Comparison of ENCODE assay signal across 9 cellular contexts in genomic region chr2:176093145-176093888, GRCh38. TPM values are rescaled to one million over a fixed set of nuclear protein-coding genes. Genes with fewer than 3 reads are reported as not detected.
DNase-seq lines count a peak whose midpoint lies in the region; ATAC-seq, FAIRE-seq and TF ChIP-seq lines count a peak whose summit lies in the region.
"Had no signal": no experiment of that assay in that cellular context is flagged by ENCODE, and none has a peak within 500 bp of the region (broad histone marks: within the 10 kb centered on the region; RNA-seq: fewer than 3 reads in every experiment).

No MANE protein-coding gene starts in this region.

- H3K36me3 ChIP-seq in ACC112 (ENCODE audit: insufficient read depth, low read length): no peaks in the 10 kb centered on the region
- no peaks in the 10 kb centered on the region for H3K36me3 ChIP-seq in DND-41 (ENCODE audit: insufficient read depth, low read length)
- no peaks in the 10 kb centered on the region for H3K36me3 ChIP-seq in SK-N-SH (replicated peaks in 1 of 2; ENCODE audit: control insufficient read depth in 1 of 2, insufficient read depth in 2 of 2, low read length in 1 of 2)

- H3F3A ChIP-seq in SK-N-SH (replicated peaks; ENCODE audit: insufficient read depth): no peaks in the 10 kb centered on the region

- POLR2A ChIA-PET in SK-N-SH (lab: Yijun Ruan, JAX): no interaction called here

- H3K27me3 ChIP-seq in ACC112 (ENCODE audit: insufficient read depth, low read length) (peaks cover 97% of the 10 kb centered on the region), DND-41 (ENCODE audit: insufficient read depth, low read length, poor library complexity) (no peaks in the 10 kb centered on the region), SK-N-SH (ENCODE audit: insufficient read depth) (peaks cover 94% of the 10 kb centered on the region)

- H2AFZ ChIP-seq in ACC112 (ENCODE audit: low read length, unreplicated experiment) (no peak overlapping the region), DND-41 (ENCODE audit: low read depth, low read length) (peak overlapping the region; percentile 83), SK-N-SH (ENCODE audit: low read depth) (no peak overlapping the region)

- peaks cover 12% of the 10 kb centered on the region for H3K4me1 Mint-ChIP-seq in memory B cell

- H3K79me2 ChIP-seq in ACC112 (ENCODE audit: control insufficient read depth, insufficient read depth, low read length, unreplicated experiment) (no peaks in the 10 kb centered on the region), DND-41 (ENCODE audit: insufficient read depth, low read length) (peaks cover 26% of the 10 kb centered on the region), SK-N-SH (ENCODE audit: insufficient read depth) (no peaks in the 10 kb centered on the region)

- WGBS in SK-N-SH (ENCODE audit: low lambda C conversion rate): 6% methylated on average over 20 of the region's 52 CpGs

- H4K20me1 ChIP-seq in DND-41 (ENCODE audit: insufficient read depth, low read length) (no peaks in the 10 kb centered on the region), SK-N-SH (ENCODE audit: insufficient read depth) (no peaks in the 10 kb centered on the region)

- H3K27ac ChIP-seq in ACC112 (ENCODE audit: low read depth, low read length) (no peak overlapping the region), DND-41 (ENCODE audit: low read length) (peak overlapping the region; percentile 92), SK-N-SH (ENCODE audit: low read depth in 2 of 2, low read length in 1 of 2) (no peak overlapping the region)

- DNase-seq in DND-41 (peak; percentile 42), SK-N-SH (peak; percentile 73), memory B cell (ENCODE audit: low spot score in 2 of 2) (no peak), NCI-H1436 treated with DMSO at 0.1 percent for 48 hours (lab: John Stamatoyannopoulos, UW) (no peak), frontal cortex (ENCODE audit: low spot score in 2 of 2) (no peak), SK-N-DZ (ENCODE audit: low spot score) (no peak)

- CTCF ChIA-PET in SK-N-SH (lab: Yijun Ruan, JAX): interaction anchor here (1.2 to 13.5 kb wide), 9 partner anchors 10 to 889 kb away, joined by 4 to 264 read pairs (median 4); partner anchors contain the start of genes EVX2, HOXD10, HOXD11 and HOXD9

- H3K4me3 Mint-ChIP-seq in memory B cell: no peak overlapping the region

- TF ChIP-seq RAD21 in SK-N-SH (IDR thresholded peaks at IDR 0.05; ENCODE audit: low read length): no peak

- H3K36me3 Mint-ChIP-seq in memory B cell: no peaks in the 10 kb centered on the region

- H3K4me1 ChIP-seq in ACC112 (ENCODE audit: control insufficient read depth, insufficient read depth, low read length, unreplicated experiment): no peaks in the 10 kb centered on the region
- H3K4me1 ChIP-seq in DND-41 (ENCODE audit: insufficient read depth, low read length): peaks cover 44% of the 10 kb centered on the region
- H3K4me1 ChIP-seq in SK-N-SH (ENCODE audit: control insufficient read depth in 1 of 2, insufficient read depth in 2 of 2, low read depth in 1 of 2, low read length in 1 of 2): peaks cover 0 to 21% of the 10 kb centered on the region in 2 experiments; a peak in 2 of 4 replicates

- peak; percentile 48 for TF ChIP-seq CTCF in DND-41 (IDR thresholded peaks at IDR 0.05; ENCODE audit: borderline replicate concordance, extremely low read depth, low read length, poor library complexity, severe bottlenecking)
- TF ChIP-seq CTCF in SK-N-SH (IDR thresholded peaks at IDR 0.05): peak; percentile 22

- no peak for TF ChIP-seq EP300 in SK-N-SH (IDR thresholded peaks at IDR 0.05; ENCODE audit: borderline replicate concordance in 1 of 2, low read depth in 1 of 2, low read length in 1 of 2)

- H3K4me2 ChIP-seq in DND-41 (ENCODE audit: insufficient read depth, low read length): peak overlapping the region; percentile 74
- peak overlapping the region; percentile 65; the same call in 1 of the 2 replicates for H3K4me2 ChIP-seq in SK-N-SH

- H3K27me3 Mint-ChIP-seq in memory B cell: peaks cover 49% of the 10 kb centered on the region

- H3K9me2 ChIP-seq in SK-N-SH: no peaks in the 10 kb centered on the region

- H3K9ac ChIP-seq in DND-41 (ENCODE audit: low read depth, low read length) (peak overlapping the region; percentile 89), SK-N-SH (no peak overlapping the region)

- peak overlapping the region; percentile 64 for H3K27ac Mint-ChIP-seq in memory B cell

- peak; percentile 16 for ATAC-seq in DND-41 (ENCODE audit: insufficient read depth, low read depth)
- no peak for ATAC-seq in memory B cell (ENCODE audit: low read depth)
- ATAC-seq in HG03571 (IDR thresholded peaks at IDR 0.05; ENCODE audit: unreplicated experiment): no peak

- peak overlapping the region; percentile 49; the same call in 1 of the 2 replicates for H3K4me3 ChIP-seq in ACC112 (ENCODE audit: low read depth, low read length)
- H3K4me3 ChIP-seq in DND-41 (ENCODE audit: low read depth in 1 of 2, low read length in 2 of 2): peak overlapping the region; percentile 35 to 83; a peak in 3 of 4 replicates
- peak overlapping the region in 1 of 2 experiments; percentile 38; a peak in 3 of 4 replicates for H3K4me3 ChIP-seq in SK-N-SH (ENCODE audit: low read depth in 2 of 2, low read length in 1 of 2)

- FAIRE-seq in frontal cortex (lab: Jason Lieb, UNC): no peak

- peaks cover 3% of the 10 kb centered on the region for H3K9me3 Mint-ChIP-seq in memory B cell

- no peaks in the 10 kb centered on the region for H3K9me3 ChIP-seq in DND-41 (ENCODE audit: insufficient read depth, low read length, severe bottlenecking)
- H3K9me3 ChIP-seq in SK-N-SH: no peaks in the 10 kb centered on the region

TF ChIP-seq in SK-N-SH, 30 proteins besides CTCF, POLR2A, EP300 and RAD21:
- TF ChIP-seq, protein P1, sequence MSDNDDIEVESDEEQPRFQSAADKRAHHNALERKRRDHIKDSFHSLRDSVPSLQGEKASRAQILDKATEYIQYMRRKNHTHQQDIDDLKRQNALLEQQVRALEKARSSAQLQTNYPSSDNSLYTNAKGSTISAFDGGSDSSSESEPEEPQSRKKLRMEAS (IDR thresholded peaks at IDR 0.05; ENCODE audit: low read depth): 0 out of 2 replicates have a peak, but pooled peaks have one; percentile 27
- TF ChIP-seq PBX3 (IDR thresholded peaks at IDR 0.05) (no peak), GATA2 (CRISPR knock-in tag; IDR thresholded peaks at IDR 0.05) (no peak), EZH2phosphoT487 (IDR thresholded peaks at IDR 0.05; ENCODE audit: borderline replicate concordance, low read depth) (peak; percentile 93; the same call in 1 of the 2 replicates)

RNA-seq across cellular contexts. Expression of gene HOXD13, which starts 0.8 kb away (rescaled TPM):
- polyA plus RNA-seq in SK-N-SH (2012; rRNA removed): not detected in 2 replicates
- polyA plus RNA-seq in SK-N-SH (2012; cell fraction: cytosol; rRNA removed): 0.01 TPM in 1 of 2 replicates, not detected in the other
- not detected in 2 replicates for polyA plus RNA-seq in SK-N-SH (2012; cell fraction: nucleus; rRNA removed)
- total RNA-seq in frontal cortex: not detected
- 0.28 and 1.0 TPM in 2 replicates for polyA plus RNA-seq in SK-N-DZ (2014; cell fraction: cytosol; rRNA removed)
- 0.08 TPM in 1 of 2 replicates, not detected in the other for polyA plus RNA-seq in SK-N-DZ (2014; cell fraction: nucleus; rRNA removed)
- total RNA-seq: OCI-LY7 had no signal

RNA-seq across cellular contexts. Expression of gene HOXD12, which starts 6.3 kb away (rescaled TPM):
- not detected in 2 replicates for polyA plus RNA-seq in SK-N-SH (2012; rRNA removed)
- not detected in 2 replicates for polyA plus RNA-seq in SK-N-SH (2012; cell fraction: cytosol; rRNA removed)
- polyA plus RNA-seq in SK-N-SH (2012; cell fraction: nucleus; rRNA removed): not detected in 2 replicates
- total RNA-seq in frontal cortex: not detected
- polyA plus RNA-seq in SK-N-DZ (2014; cell fraction: cytosol; rRNA removed): not detected in 2 replicates
- polyA plus RNA-seq in SK-N-DZ (2014; cell fraction: nucleus; rRNA removed): not detected in 2 replicates

RNA-seq across cellular contexts. Expression of gene EVX2, which starts 9.6 kb away (rescaled TPM):
- not detected in 2 replicates for polyA plus RNA-seq in SK-N-SH (2012; rRNA removed)
- not detected in 2 replicates for polyA plus RNA-seq in SK-N-SH (2012; cell fraction: cytosol; rRNA removed)
- 0.01 TPM in 1 of 2 replicates, not detected in the other for polyA plus RNA-seq in SK-N-SH (2012; cell fraction: nucleus; rRNA removed)
- not detected for total RNA-seq in frontal cortex
- polyA plus RNA-seq in SK-N-DZ (2014; cell fraction: cytosol; rRNA removed): 0.05 TPM in 1 of 2 replicates, not detected in the other
- polyA plus RNA-seq in SK-N-DZ (2014; cell fraction: nucleus; rRNA removed): 0.27 TPM in 1 of 2 replicates, not detected in the other
- total RNA-seq: OCI-LY7 had no signal

RNA-seq across cellular contexts. Expression of gene HOXD11, which starts 13.8 kb away (rescaled TPM):
- polyA plus RNA-seq in SK-N-SH (2012; rRNA removed): not detected in 2 replicates
- not detected in 2 replicates for polyA plus RNA-seq in SK-N-SH (2012; cell fraction: cytosol; rRNA removed)
- polyA plus RNA-seq in SK-N-SH (2012; cell fraction: nucleus; rRNA removed): not detected in 2 replicates
- total RNA-seq in frontal cortex: not detected
- polyA plus RNA-seq in SK-N-DZ (2014; cell fraction: cytosol; rRNA removed): 0.55 and 1.6 TPM in 2 replicates
- polyA plus RNA-seq in SK-N-DZ (2014; cell fraction: nucleus; rRNA removed): 0.55 TPM in 1 of 2 replicates, not detected in the other
- total RNA-seq: OCI-LY7 had no signal

RNA-seq across cellular contexts. Expression of gene HOXD10, which starts 23.3 kb away (rescaled TPM):
- polyA plus RNA-seq in SK-N-SH (2012; rRNA removed): 0.03 and 0.10 TPM in 2 replicates
- polyA plus RNA-seq in SK-N-SH (2012; cell fraction: cytosol; rRNA removed): 0.04 TPM in 2 replicates
- 0.06 TPM in 1 of 2 replicates, not detected in the other for polyA plus RNA-seq in SK-N-SH (2012; cell fraction: nucleus; rRNA removed)
- total RNA-seq in frontal cortex: not detected
- 8.5 and 8.7 TPM in 2 replicates for polyA plus RNA-seq in SK-N-DZ (2014; cell fraction: cytosol; rRNA removed)
- polyA plus RNA-seq in SK-N-DZ (2014; cell fraction: nucleus; rRNA removed): 5.2 and 6.5 TPM in 2 replicates
- total RNA-seq: OCI-LY7 had no signal

Comparison
In these comparisons a context has a peak if more than half of its experiments do, and no peak if none do; other contexts are left out.
1. DNase-seq: peak in DND-41 (single experiment) and SK-N-SH (single experiment); none in memory B cell (0 of 2), NCI-H1436 treated with DMSO at 0.1 percent for 48 hours (single experiment), frontal cortex (0 of 2) and SK-N-DZ (single experiment).